ENCODE assay signal across 18 cellular contexts in genomic region chr2:28580078-28580477, GRCh38.
"Had no signal": no experiment of that assay in that cellular context is flagged by ENCODE, and none has a peak within 500 bp of the region (broad histone marks: within the 10 kb centered on the region; RNA-seq: fewer than 3 reads in every experiment).

No MANE protein-coding gene starts in this region.

- H3K9me3 ChIP-seq: gastroesophageal sphincter, neutrophil, suprapubic skin had no signal

- H3K4me3 Mint-ChIP-seq: activated CD4-positive, alpha-beta memory T cell treated with anti-CD3 and anti-CD28 coated beads, Interleukin-2, amount 10 ng/mL, durations not matched to agents 7 days and 5 days; activated CD4-positive, alpha-beta T cell treated with anti-CD3 and anti-CD28 coated beads for 36 hours; activated naive CD8-positive, alpha-beta T cell treated with anti-CD3 and anti-CD28 coated beads, Interleukin-2, amount 50 U/mL, for 24 hours; activated T-cell treated with anti-CD3 and anti-CD28 coated beads, Interleukin-2, amount 50 U/mL, for 72 hours; naive thymus-derived CD4-positive, alpha-beta T cell had no signal

- DNase-seq: activated CD4-positive, alpha-beta memory T cell treated with anti-CD3 and anti-CD28 coated beads, Interleukin-2, amount 10 ng/mL, durations not matched to agents 7 days and 5 days; activated CD4-positive, alpha-beta T cell treated with anti-CD3 and anti-CD28 coated beads for 36 hours; activated naive CD4-positive, alpha-beta T cell treated with Interleukin-2 at 50 U/mL for 16 hours; activated naive CD8-positive, alpha-beta T cell treated with anti-CD3 and anti-CD28 coated beads, Interleukin-2, amount 50 U/mL, for 24 hours; activated T-cell treated with anti-CD3 and anti-CD28 coated beads, Interleukin-2, amount 50 U/mL, for 72 hours; erythroblast; naive thymus-derived CD4-positive, alpha-beta T cell; stimulated activated CD4-positive, alpha-beta T cell treated with anti-CD3 and anti-CD28 coated beads, Interleukin-15, amount 100 ng/mL, for 24 hours; stimulated activated CD4-positive, alpha-beta T cell treated with anti-CD3 and anti-CD28 coated beads, Interleukin-4, amount 100 ng/mL, for 1 hour; stimulated activated naive CD4-positive, alpha-beta T cell treated with Interleukin-2 at 50 U/mL for 16 hours; trophoblast cell had no signal

- H3K36me3 ChIP-seq: gastroesophageal sphincter, suprapubic skin had no signal

- H3K9me3 Mint-ChIP-seq: activated CD4-positive, alpha-beta memory T cell treated with anti-CD3 and anti-CD28 coated beads, Interleukin-2, amount 10 ng/mL, durations not matched to agents 7 days and 5 days; activated naive CD8-positive, alpha-beta T cell treated with anti-CD3 and anti-CD28 coated beads, Interleukin-2, amount 50 U/mL, for 24 hours; activated T-cell treated with anti-CD3 and anti-CD28 coated beads, Interleukin-2, amount 50 U/mL, for 72 hours; naive thymus-derived CD4-positive, alpha-beta T cell had no signal

- H3K27ac Mint-ChIP-seq: activated CD4-positive, alpha-beta memory T cell treated with anti-CD3 and anti-CD28 coated beads, Interleukin-2, amount 10 ng/mL, durations not matched to agents 7 days and 5 days; activated CD4-positive, alpha-beta T cell treated with anti-CD3 and anti-CD28 coated beads for 36 hours; activated naive CD8-positive, alpha-beta T cell treated with anti-CD3 and anti-CD28 coated beads, Interleukin-2, amount 50 U/mL, for 24 hours; activated T-cell treated with anti-CD3 and anti-CD28 coated beads, Interleukin-2, amount 50 U/mL, for 72 hours; naive thymus-derived CD4-positive, alpha-beta T cell had no signal

- H3K27me3 ChIP-seq: gastroesophageal sphincter, neutrophil, suprapubic skin had no signal

- H3K27me3 Mint-ChIP-seq: activated CD4-positive, alpha-beta memory T cell treated with anti-CD3 and anti-CD28 coated beads, Interleukin-2, amount 10 ng/mL, durations not matched to agents 7 days and 5 days; activated CD4-positive, alpha-beta T cell treated with anti-CD3 and anti-CD28 coated beads for 36 hours; activated naive CD8-positive, alpha-beta T cell treated with anti-CD3 and anti-CD28 coated beads, Interleukin-2, amount 50 U/mL, for 24 hours; naive thymus-derived CD4-positive, alpha-beta T cell had no signal

- H3K4me3 ChIP-seq: gastroesophageal sphincter, lung, skin epidermis, suprapubic skin had no signal

- ATAC-seq: activated CD4-positive, alpha-beta T cell treated with anti-CD3 and anti-CD28 coated beads for 36 hours; activated naive CD8-positive, alpha-beta T cell treated with anti-CD3 and anti-CD28 coated beads, Interleukin-2, amount 50 U/mL, for 24 hours; activated T-cell treated with anti-CD3 and anti-CD28 coated beads, Interleukin-2, amount 50 U/mL, for 72 hours; gastroesophageal sphincter; naive thymus-derived CD4-positive, alpha-beta T cell; SK-N-SH treated with all-trans-retinoic acid at 6 μM for 48 hours had no signal

- H3K27ac ChIP-seq: gastroesophageal sphincter, neutrophil, parathyroid adenoma, skin epidermis, suprapubic skin had no signal
